In genomic region chr3:88671594-88671993, GRCh38 we compare ENCODE assay signal across 6 cellular contexts.
"Had no signal": no experiment of that assay in that cellular context is flagged by ENCODE, and none has a peak within 500 bp of the region (broad histone marks: within the 10 kb centered on the region; RNA-seq: fewer than 3 reads in every experiment).

No MANE protein-coding gene starts in this region.

- H3K9me3 ChIP-seq: HAP-1 had no signal

- H3K36me3 ChIP-seq: HAP-1 had no signal

- H3K9ac ChIP-seq: GM23248 had no signal

- H2AFZ ChIP-seq: GM23248 had no signal

- DNase-seq: GM23248, GOT3, H7, HFFc6 had no signal

- H3K4me3 ChIP-seq: GM23248, HAP-1 had no signal

- H3K27ac ChIP-seq: GM23248, HL-60 had no signal

- H3K4me1 ChIP-seq: HAP-1 had no signal
